Comparison of ENCODE assay signal across 1 cellular context in genomic region chr14:36626150-36626549, GRCh38.
TF ChIP-seq lines count a peak whose summit lies in the region.

No MANE protein-coding gene starts in this region.

TF ChIP-seq in GM23338, 12 proteins besides CTCF, POLR2A, EP300 and RAD21 (continued from another document):
- no peak for TF ChIP-seq REST (IDR thresholded peaks at IDR 0.05; ENCODE audit: unreplicated experiment)
- no peak for TF ChIP-seq CREB1 (CRISPR knock-in tag; IDR thresholded peaks at IDR 0.05; ENCODE audit: low read depth)
- no peak for TF ChIP-seq EZH2phosphoT487 (IDR thresholded peaks at IDR 0.05; ENCODE audit: unreplicated experiment)
